In the genomic region with DNA sequence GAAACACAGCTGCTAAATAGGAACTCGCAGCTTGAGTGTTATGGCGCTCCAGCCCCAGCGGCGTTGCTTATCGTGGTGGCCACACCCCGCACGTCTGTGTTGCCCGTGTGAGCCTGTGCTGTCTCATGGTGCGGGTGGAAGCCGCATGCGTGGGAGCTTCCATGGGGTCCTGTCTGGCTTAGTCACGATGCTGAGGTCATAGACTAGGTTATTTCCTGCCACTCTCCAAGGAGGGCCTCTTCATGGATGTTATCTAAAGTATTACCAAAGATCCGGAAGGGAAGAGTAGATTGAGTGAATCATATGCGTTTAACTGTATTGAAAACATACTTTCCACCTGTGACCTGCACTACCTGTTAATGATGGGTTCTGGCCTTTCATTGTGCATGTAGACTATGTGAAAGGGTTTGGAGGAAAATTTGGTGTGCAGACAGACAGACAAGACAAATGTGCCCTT, we compare ENCODE assay signal across 1 cellular context.
TF ChIP-seq lines count a peak whose summit lies in the region.

No MANE protein-coding gene starts in this region.

TF ChIP-seq in K562, 482 proteins besides CTCF, POLR2A, EP300 and RAD21 (continued from another document and continues in another):
- TF ChIP-seq CREB3L1 (IDR thresholded peaks at IDR 0.05; ENCODE audit: borderline replicate concordance, low read depth) (peak; percentile 38; the same call in 1 of the 2 replicates), MCM7 (IDR thresholded peaks at IDR 0.05) (no peak), CHCHD3 (CRISPR knock-in tag; IDR thresholded peaks at IDR 0.05) (no peak), PHTF2 (CRISPR knock-in tag; IDR thresholded peaks at IDR 0.05) (no peak), HDAC6 (IDR thresholded peaks at IDR 0.05; ENCODE audit: low read depth, low read length) (no peak), ARID2 (IDR thresholded peaks at IDR 0.05) (no peak), HMG20A (CRISPR knock-in tag; conservative IDR thresholded peaks at IDR 0.05) (no peak), MTF1 (CRISPR knock-in tag; IDR thresholded peaks at IDR 0.05; ENCODE audit: borderline replicate concordance) (no peak), U2AF1 (optimal IDR thresholded peaks at IDR 0.05; ENCODE audit: low read depth, low read length) (no peak), MAZ (CRISPR knock-in tag; conservative IDR thresholded peaks at IDR 0.05 in 1 of 2, IDR thresholded peaks at IDR 0.05 in 1 of 2) (peak; percentile 70 to 78; a peak in 3 of 4 replicates), GATAD2A (IDR thresholded peaks at IDR 0.05) (peak; percentile 95), KLF16 (IDR thresholded peaks at IDR 0.05) (peak; percentile 93), ZC3H4 (CRISPR knock-in tag; IDR thresholded peaks at IDR 0.05; ENCODE audit: borderline replicate concordance) (no peak), ZNF133 (CRISPR knock-in tag; IDR thresholded peaks at IDR 0.05) (no peak), ZNF282 (CRISPR knock-in tag; IDR thresholded peaks at IDR 0.05) (no peak), TRIM28 (IDR thresholded peaks at IDR 0.05) (0 out of 2 replicates have a peak, but pooled peaks have one; percentile 47), FOXK2 (conservative IDR thresholded peaks at IDR 0.05 in 1 of 2, IDR thresholded peaks at IDR 0.05 in 1 of 2; ENCODE audit: low read depth in 2 of 2) (peak; percentile 89 to 90), ARID1B (IDR thresholded peaks at IDR 0.05) (peak; percentile 94), ZNF41 (CRISPR knock-in tag; conservative IDR thresholded peaks at IDR 0.05) (no peak), GATA2 (CRISPR knock-in tag; IDR thresholded peaks at IDR 0.05) (peak; percentile 91), ZMIZ1 (IDR thresholded peaks at IDR 0.05; ENCODE audit: low read depth in 2 of 2, low read length in 2 of 2) (peak in 1 of 2 experiments; percentile 91; a peak in 2 of 4 replicates), KDM4B (IDR thresholded peaks at IDR 0.05; ENCODE audit: borderline replicate concordance in 2 of 2, low read depth in 1 of 2) (0 out of 4 replicates have a peak, but pooled peaks of 1 of the 2 experiments have one; percentile 57), SAP30 (IDR thresholded peaks at IDR 0.05; ENCODE audit: borderline replicate concordance, insufficient read depth, low read depth, low read length, poor library complexity, severe bottlenecking) (no peak), CBX1 (IDR thresholded peaks at IDR 0.05; ENCODE audit: low read depth) (no peak), HNRNPK (IDR thresholded peaks at IDR 0.05; ENCODE audit: low read depth, low read length, poor library complexity, severe bottlenecking) (no peak), ZBED1 (IDR thresholded peaks at IDR 0.05) (0 out of 2 replicates have a peak, but pooled peaks have one; percentile 83), LCOR (CRISPR knock-in tag; IDR thresholded peaks at IDR 0.05) (peak; percentile 84; the same call in 1 of the 2 replicates), ZNF224 (CRISPR knock-in tag; IDR thresholded peaks at IDR 0.05) (no peak), ZC3H11A (IDR thresholded peaks at IDR 0.05; ENCODE audit: low read depth, low read length) (no peak), POLR3G (IDR thresholded peaks at IDR 0.05; ENCODE audit: extremely low read depth, insufficient read length, insufficient replicate concordance) (no peak), CBFB (CRISPR knock-in tag; IDR thresholded peaks at IDR 0.05) (peak; percentile 53; the same call in 1 of the 2 replicates), MTA1 (IDR thresholded peaks at IDR 0.05; ENCODE audit: borderline replicate concordance) (peak; percentile 94), ZNF449 (CRISPR knock-in tag; IDR thresholded peaks at IDR 0.05) (no peak)
- TF ChIP-seq, protein P1, sequence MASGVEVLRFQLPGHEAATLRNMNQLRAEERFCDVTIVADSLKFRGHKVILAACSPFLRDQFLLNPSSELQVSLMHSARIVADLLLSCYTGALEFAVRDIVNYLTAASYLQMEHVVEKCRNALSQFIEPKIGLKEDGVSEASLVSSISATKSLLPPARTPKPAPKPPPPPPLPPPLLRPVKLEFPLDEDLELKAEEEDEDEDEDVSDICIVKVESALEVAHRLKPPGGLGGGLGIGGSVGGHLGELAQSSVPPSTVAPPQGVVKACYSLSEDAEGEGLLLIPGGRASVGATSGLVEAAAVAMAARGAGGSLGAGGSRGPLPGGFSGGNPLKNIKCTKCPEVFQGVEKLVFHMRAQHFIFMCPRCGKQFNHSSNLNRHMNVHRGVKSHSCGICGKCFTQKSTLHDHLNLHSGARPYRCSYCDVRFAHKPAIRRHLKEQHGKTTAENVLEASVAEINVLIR (CRISPR knock-in tag; IDR thresholded peaks at IDR 0.05), result peak; percentile 50; the same call in 1 of the 2 replicates
- TF ChIP-seq, protein P2, sequence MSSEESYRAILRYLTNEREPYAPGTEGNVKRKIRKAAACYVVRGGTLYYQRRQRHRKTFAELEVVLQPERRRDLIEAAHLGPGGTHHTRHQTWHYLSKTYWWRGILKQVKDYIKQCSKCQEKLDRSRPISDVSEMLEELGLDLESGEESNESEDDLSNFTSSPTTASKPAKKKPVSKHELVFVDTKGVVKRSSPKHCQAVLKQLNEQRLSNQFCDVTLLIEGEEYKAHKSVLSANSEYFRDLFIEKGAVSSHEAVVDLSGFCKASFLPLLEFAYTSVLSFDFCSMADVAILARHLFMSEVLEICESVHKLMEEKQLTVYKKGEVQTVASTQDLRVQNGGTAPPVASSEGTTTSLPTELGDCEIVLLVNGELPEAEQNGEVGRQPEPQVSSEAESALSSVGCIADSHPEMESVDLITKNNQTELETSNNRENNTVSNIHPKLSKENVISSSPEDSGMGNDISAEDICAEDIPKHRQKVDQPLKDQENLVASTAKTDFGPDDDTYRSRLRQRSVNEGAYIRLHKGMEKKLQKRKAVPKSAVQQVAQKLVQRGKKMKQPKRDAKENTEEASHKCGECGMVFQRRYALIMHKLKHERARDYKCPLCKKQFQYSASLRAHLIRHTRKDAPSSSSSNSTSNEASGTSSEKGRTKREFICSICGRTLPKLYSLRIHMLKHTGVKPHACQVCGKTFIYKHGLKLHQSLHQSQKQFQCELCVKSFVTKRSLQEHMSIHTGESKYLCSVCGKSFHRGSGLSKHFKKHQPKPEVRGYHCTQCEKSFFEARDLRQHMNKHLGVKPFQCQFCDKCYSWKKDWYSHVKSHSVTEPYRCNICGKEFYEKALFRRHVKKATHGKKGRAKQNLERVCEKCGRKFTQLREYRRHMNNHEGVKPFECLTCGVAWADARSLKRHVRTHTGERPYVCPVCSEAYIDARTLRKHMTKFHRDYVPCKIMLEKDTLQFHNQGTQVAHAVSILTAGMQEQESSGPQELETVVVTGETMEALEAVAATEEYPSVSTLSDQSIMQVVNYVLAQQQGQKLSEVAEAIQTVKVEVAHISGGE (CRISPR knock-in tag; IDR thresholded peaks at IDR 0.05), result peak in 1 of 3 experiments; percentile 73; a peak in 1 of 6 replicates
- TF ChIP-seq, protein P3, sequence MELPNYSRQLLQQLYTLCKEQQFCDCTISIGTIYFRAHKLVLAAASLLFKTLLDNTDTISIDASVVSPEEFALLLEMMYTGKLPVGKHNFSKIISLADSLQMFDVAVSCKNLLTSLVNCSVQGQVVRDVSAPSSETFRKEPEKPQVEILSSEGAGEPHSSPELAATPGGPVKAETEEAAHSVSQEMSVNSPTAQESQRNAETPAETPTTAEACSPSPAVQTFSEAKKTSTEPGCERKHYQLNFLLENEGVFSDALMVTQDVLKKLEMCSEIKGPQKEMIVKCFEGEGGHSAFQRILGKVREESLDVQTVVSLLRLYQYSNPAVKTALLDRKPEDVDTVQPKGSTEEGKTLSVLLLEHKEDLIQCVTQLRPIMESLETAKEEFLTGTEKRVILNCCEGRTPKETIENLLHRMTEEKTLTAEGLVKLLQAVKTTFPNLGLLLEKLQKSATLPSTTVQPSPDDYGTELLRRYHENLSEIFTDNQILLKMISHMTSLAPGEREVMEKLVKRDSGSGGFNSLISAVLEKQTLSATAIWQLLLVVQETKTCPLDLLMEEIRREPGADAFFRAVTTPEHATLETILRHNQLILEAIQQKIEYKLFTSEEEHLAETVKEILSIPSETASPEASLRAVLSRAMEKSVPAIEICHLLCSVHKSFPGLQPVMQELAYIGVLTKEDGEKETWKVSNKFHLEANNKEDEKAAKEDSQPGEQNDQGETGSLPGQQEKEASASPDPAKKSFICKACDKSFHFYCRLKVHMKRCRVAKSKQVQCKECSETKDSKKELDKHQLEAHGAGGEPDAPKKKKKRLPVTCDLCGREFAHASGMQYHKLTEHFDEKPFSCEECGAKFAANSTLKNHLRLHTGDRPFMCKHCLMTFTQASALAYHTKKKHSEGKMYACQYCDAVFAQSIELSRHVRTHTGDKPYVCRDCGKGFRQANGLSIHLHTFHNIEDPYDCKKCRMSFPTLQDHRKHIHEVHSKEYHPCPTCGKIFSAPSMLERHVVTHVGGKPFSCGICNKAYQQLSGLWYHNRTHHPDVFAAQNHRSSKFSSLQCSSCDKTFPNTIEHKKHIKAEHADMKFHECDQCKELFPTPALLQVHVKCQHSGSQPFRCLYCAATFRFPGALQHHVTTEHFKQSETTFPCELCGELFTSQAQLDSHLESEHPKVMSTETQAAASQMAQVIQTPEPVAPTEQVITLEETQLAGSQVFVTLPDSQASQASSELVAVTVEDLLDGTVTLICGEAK (IDR thresholded peaks at IDR 0.05), result no peak
- TF ChIP-seq, protein P3 (CRISPR knock-in tag; IDR thresholded peaks at IDR 0.05), result no peak
- TF ChIP-seq, protein P4, sequence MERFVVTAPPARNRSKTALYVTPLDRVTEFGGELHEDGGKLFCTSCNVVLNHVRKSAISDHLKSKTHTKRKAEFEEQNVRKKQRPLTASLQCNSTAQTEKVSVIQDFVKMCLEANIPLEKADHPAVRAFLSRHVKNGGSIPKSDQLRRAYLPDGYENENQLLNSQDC (CRISPR knock-in tag; IDR thresholded peaks at IDR 0.05), result no peak
